Comparison of ENCODE assay signal across 11 cellular contexts in genomic region chr6:133741375-133741861, GRCh38.
DNase-seq lines count a peak whose midpoint lies in the region; ATAC-seq and TF ChIP-seq lines count a peak whose summit lies in the region.
"Had no signal": no experiment of that assay in that cellular context is flagged by ENCODE, and none has a peak within 500 bp of the region (broad histone marks: within the 10 kb centered on the region; RNA-seq: fewer than 3 reads in every experiment).

No MANE protein-coding gene starts in this region.

- H4K20me1 ChIP-seq in BLaER1: no peaks in the 10 kb centered on the region

- intact Hi-C loops in left ventricle myocardium inferior (cut with micrococcal nuclease) (no loop called here), right lobe of liver (cut with DNase I) (no loop called here)

- DNase-seq in NCI-H1417 treated with DMSO at 0.1 percent for 48 hours (lab: John Stamatoyannopoulos, UW) (peak; percentile 79), SHP77 treated with DMSO at 0.1 percent for 48 hours (lab: John Stamatoyannopoulos, UW) (peak; percentile 40), left ventricle myocardium inferior (no peak), MV-4-11 (lab: John Stamatoyannopoulos, UW) (no peak), DMS79 treated with DMSO at 0.1 percent for 48 hours (lab: John Stamatoyannopoulos, UW) (no peak), right lobe of liver (no peak)
- DNase-seq: activated gamma-delta T cell; stimulated activated CD4-positive, alpha-beta T cell treated with anti-CD3 and anti-CD28 coated beads, Interleukin-12 subunit alpha, Interleukin-12 subunit beta, amount 100 ng/mL, for 4 hours; stimulated activated naive CD8-positive, alpha-beta T cell treated with anti-CD3 and anti-CD28 coated beads, Interleukin-15, amount 100 ng/mL, for 72 hours had no signal

- whole genome bisulfite sequencing in right lobe of liver (ENCODE audit: insufficient coverage, low coverage, low lambda C conversion rate, missing lambda C conversion rate): 31% methylated on average over 5 of the region's 5 CpGs

- H3K9me3 ChIP-seq in BLaER1: no peaks in the 10 kb centered on the region
- H3K9me3 ChIP-seq in left ventricle myocardium inferior (replicated peaks): no peaks in the 10 kb centered on the region
- no peaks in the 10 kb centered on the region for H3K9me3 ChIP-seq in right lobe of liver

- H3K27me3 ChIP-seq in BLaER1 (no peaks in the 10 kb centered on the region), left ventricle myocardium inferior (ENCODE audit: low read depth) (no peaks in the 10 kb centered on the region), right lobe of liver (no peaks in the 10 kb centered on the region)

- H3K36me3 ChIP-seq in BLaER1: no peaks in the 10 kb centered on the region
- no peaks in the 10 kb centered on the region for H3K36me3 ChIP-seq in left ventricle myocardium inferior
- H3K36me3 ChIP-seq in right lobe of liver: no peaks in the 10 kb centered on the region

- H3K4me3 ChIP-seq in BLaER1 (no peak overlapping the region), left ventricle myocardium inferior (no peak overlapping the region), right lobe of liver (no peak overlapping the region)

- H3K9ac ChIP-seq in BLaER1: no peak overlapping the region

- no peak for ATAC-seq in right lobe of liver
- no peak for ATAC-seq in HG03095 (IDR thresholded peaks at IDR 0.05; ENCODE audit: unreplicated experiment)
- ATAC-seq: stimulated activated naive CD8-positive, alpha-beta T cell treated with anti-CD3 and anti-CD28 coated beads, Interleukin-15, amount 100 ng/mL, for 72 hours had no signal

- peak overlapping the region; percentile 51 for H3K4me2 ChIP-seq in BLaER1

- no peak for TF ChIP-seq CTCF in left ventricle myocardium inferior (IDR thresholded peaks at IDR 0.05; ENCODE audit: borderline replicate concordance)
- TF ChIP-seq CTCF in right lobe of liver (IDR thresholded peaks at IDR 0.05): no peak

- TF ChIP-seq POLR2A in right lobe of liver (IDR thresholded peaks at IDR 0.05): no peak

- H3K27ac ChIP-seq in BLaER1: no peak overlapping the region
- H3K27ac ChIP-seq in left ventricle myocardium inferior (replicated peaks): peak overlapping the region; percentile 42
- H3K27ac ChIP-seq in right lobe of liver: no peak overlapping the region

- H3K4me1 ChIP-seq in BLaER1: peaks cover 14% of the 10 kb centered on the region
- H3K4me1 ChIP-seq in left ventricle myocardium inferior: no peaks in the 10 kb centered on the region
- H3K4me1 ChIP-seq in right lobe of liver: no peaks in the 10 kb centered on the region

Comparison
In these comparisons a context has a peak if more than half of its experiments do, and no peak if none do; other contexts are left out.
1. DNase-seq: peak in NCI-H1417 treated with DMSO at 0.1 percent for 48 hours (single experiment) and SHP77 treated with DMSO at 0.1 percent for 48 hours (single experiment); none in left ventricle myocardium inferior (single experiment), MV-4-11 (single experiment), DMS79 treated with DMSO at 0.1 percent for 48 hours (single experiment) and right lobe of liver (0 of 3).